ENCODE assay signal across 8 cellular contexts in genomic region chr16:24993722-24994686, GRCh38. TPM values are rescaled to one million over a fixed set of nuclear protein-coding genes. Genes with fewer than 3 reads are reported as not detected.
A peak's percentile ranks its signal among the peaks of the same experiment; 100 is the strongest.
DNase-seq lines count a peak whose midpoint lies in the region; ATAC-seq and TF ChIP-seq lines count a peak whose summit lies in the region.

No MANE protein-coding gene starts in this region.

- no peaks in the 10 kb centered on the region for H3K27me3 ChIP-seq in fibroblast of lung (ENCODE audit: control insufficient read depth, insufficient read depth, low read length)
- no peaks in the 10 kb centered on the region for H3K27me3 ChIP-seq in GM23338 (ENCODE audit: insufficient read depth)

- no peak overlapping the region for H2AFZ ChIP-seq in fibroblast of lung (ENCODE audit: low read length)
- no peak overlapping the region for H2AFZ ChIP-seq in GM23338

- CTCF ChIA-PET in activated CD8-positive, alpha-beta memory T cell treated with anti-CD3 and anti-CD28 coated beads, Interleukin-2, amount 10 ng/mL, durations not matched to agents 7 days and 5 days (lab: Charles Lee): interaction anchor here (0.6 kb wide), 1 partner anchor 50 kb away, joined by 3 read pairs; no protein-coding TSS in a partner anchor
- CTCF ChIA-PET in activated CD8-positive, alpha-beta T cell treated with anti-CD3 and anti-CD28 coated beads, Interleukin-2, amount 10 ng/mL, durations not matched to agents 7 days and 5 days (lab: Charles Lee): no interaction called here

- no peaks in the 10 kb centered on the region for H3K9me3 ChIP-seq in fibroblast of lung (ENCODE audit: control insufficient read depth, insufficient read depth, low read depth, low read length)

- peak overlapping the region; percentile 33 for H3K9ac ChIP-seq in fibroblast of lung (ENCODE audit: insufficient read depth, low read length)

- H3K4me1 ChIP-seq in fibroblast of lung (ENCODE audit: control insufficient read depth, extremely low read depth, insufficient read depth, low read length) (peaks cover 39% of the 10 kb centered on the region), GM23338 (ENCODE audit: insufficient read depth) (no peaks in the 10 kb centered on the region)

- TF ChIP-seq CTCF in fibroblast of lung (conservative IDR thresholded peaks at IDR 0.05 in 1 of 2, IDR thresholded peaks at IDR 0.05 in 1 of 2; ENCODE audit: low read depth in 1 of 2, low read length in 2 of 2) (no peak), GM23338 (conservative IDR thresholded peaks at IDR 0.05; ENCODE audit: low read depth in 2 of 2) (no peak)

- H3K9me2 ChIP-seq in GM23338 (ENCODE audit: insufficient read depth): no peaks in the 10 kb centered on the region

- H3K79me2 ChIP-seq in fibroblast of lung (ENCODE audit: control insufficient read depth, insufficient read depth, low read length): peaks cover 91% of the 10 kb centered on the region
- H3K79me2 ChIP-seq in GM23338 (replicated peaks; ENCODE audit: insufficient read depth): peaks cover 100% of the 10 kb centered on the region

- peak overlapping the region; percentile 93 for H3K4me2 ChIP-seq in fibroblast of lung (ENCODE audit: extremely low read depth, insufficient read depth, low read length)
- H3K4me2 ChIP-seq in GM23338: no peak overlapping the region

- H4K20me1 ChIP-seq in fibroblast of lung (ENCODE audit: control insufficient read depth, extremely low read depth, insufficient read depth, low read length): no peaks in the 10 kb centered on the region
- H4K20me1 ChIP-seq in GM23338 (replicated peaks; ENCODE audit: insufficient read depth): peaks cover 31% of the 10 kb centered on the region

- H3K27me3 Mint-ChIP-seq in activated CD8-positive, alpha-beta memory T cell treated with anti-CD3 and anti-CD28 coated beads, Interleukin-2, amount 10 ng/mL, durations not matched to agents 7 days and 5 days: no peaks in the 10 kb centered on the region
- no peaks in the 10 kb centered on the region for H3K27me3 Mint-ChIP-seq in activated CD8-positive, alpha-beta T cell treated with anti-CD3 and anti-CD28 coated beads, Interleukin-2, amount 10 ng/mL, durations not matched to agents 7 days and 5 days (ENCODE audit: low read depth)
- no peaks in the 10 kb centered on the region for H3K27me3 Mint-ChIP-seq in GM23338 (ENCODE audit: insufficient read depth, low read depth, poor library complexity)

- H3K27ac Mint-ChIP-seq in activated CD8-positive, alpha-beta memory T cell treated with anti-CD3 and anti-CD28 coated beads, Interleukin-2, amount 10 ng/mL, durations not matched to agents 7 days and 5 days: no peak overlapping the region
- H3K27ac Mint-ChIP-seq in activated CD8-positive, alpha-beta T cell treated with anti-CD3 and anti-CD28 coated beads, Interleukin-2, amount 10 ng/mL, durations not matched to agents 7 days and 5 days: no peak overlapping the region
- H3K27ac Mint-ChIP-seq in GM23338: no peak overlapping the region

- H3K36me3 ChIP-seq in fibroblast of lung (ENCODE audit: control insufficient read depth, insufficient read depth, low read length) (no peaks in the 10 kb centered on the region), GM23338 (ENCODE audit: insufficient read depth) (no peaks in the 10 kb centered on the region)

- ATAC-seq in SK-N-SH treated with all-trans-retinoic acid at 6 μM for 48 hours (peak; percentile 95), GM23338 (no peak), HG02798 (IDR thresholded peaks at IDR 0.05; ENCODE audit: poor library complexity, unreplicated experiment) (no peak)
- ATAC-seq in activated CD8-positive, alpha-beta memory T cell treated with anti-CD3 and anti-CD28 coated beads, Interleukin-2, amount 10 ng/mL, durations not matched to agents 7 days and 5 days: no peak
- ATAC-seq in activated CD8-positive, alpha-beta T cell treated with anti-CD3 and anti-CD28 coated beads, Interleukin-2, amount 10 ng/mL, durations not matched to agents 7 days and 5 days: no peak

- H3K9me3 Mint-ChIP-seq in activated CD8-positive, alpha-beta memory T cell treated with anti-CD3 and anti-CD28 coated beads, Interleukin-2, amount 10 ng/mL, durations not matched to agents 7 days and 5 days (ENCODE audit: low read depth): no peaks in the 10 kb centered on the region
- no peaks in the 10 kb centered on the region for H3K9me3 Mint-ChIP-seq in activated CD8-positive, alpha-beta T cell treated with anti-CD3 and anti-CD28 coated beads, Interleukin-2, amount 10 ng/mL, durations not matched to agents 7 days and 5 days (ENCODE audit: insufficient read depth)
- H3K9me3 Mint-ChIP-seq in GM23338: no peaks in the 10 kb centered on the region

- no peaks in the 10 kb centered on the region for H3F3A ChIP-seq in GM23338 (replicated peaks; ENCODE audit: low read depth)

- peaks cover 16% of the 10 kb centered on the region for H3K4me1 Mint-ChIP-seq in activated CD8-positive, alpha-beta memory T cell treated with anti-CD3 and anti-CD28 coated beads, Interleukin-2, amount 10 ng/mL, durations not matched to agents 7 days and 5 days
- peaks cover 10% of the 10 kb centered on the region for H3K4me1 Mint-ChIP-seq in activated CD8-positive, alpha-beta T cell treated with anti-CD3 and anti-CD28 coated beads, Interleukin-2, amount 10 ng/mL, durations not matched to agents 7 days and 5 days (ENCODE audit: low read depth)
- peaks cover 14% of the 10 kb centered on the region for H3K4me1 Mint-ChIP-seq in GM23338

- H3K27ac ChIP-seq in fibroblast of lung (ENCODE audit: insufficient read depth, low read length): peak overlapping the region; percentile 90
- H3K27ac ChIP-seq in GM23338 (ENCODE audit: low read depth): no peak overlapping the region

- H3K36me3 Mint-ChIP-seq in activated CD8-positive, alpha-beta memory T cell treated with anti-CD3 and anti-CD28 coated beads, Interleukin-2, amount 10 ng/mL, durations not matched to agents 7 days and 5 days: peaks cover 4% of the 10 kb centered on the region
- peaks cover 2% of the 10 kb centered on the region for H3K36me3 Mint-ChIP-seq in activated CD8-positive, alpha-beta T cell treated with anti-CD3 and anti-CD28 coated beads, Interleukin-2, amount 10 ng/mL, durations not matched to agents 7 days and 5 days (ENCODE audit: low read depth)
- H3K36me3 Mint-ChIP-seq in GM23338 (ENCODE audit: low read depth): peaks cover 10% of the 10 kb centered on the region

- H3K4me3 ChIP-seq in fibroblast of lung (replicated peaks in 1 of 4; ENCODE audit: control extremely low read depth in 1 of 4, insufficient read depth in 1 of 4, low read depth in 3 of 4, low read length in 4 of 4): peak overlapping the region in 3 of 4 experiments; percentile 3 to 18 (median 6)
- no peak overlapping the region for H3K4me3 ChIP-seq in GM23338

- POLR2A ChIA-PET in activated CD8-positive, alpha-beta T cell treated with anti-CD3 and anti-CD28 coated beads, Interleukin-2, amount 10 ng/mL, durations not matched to agents 7 days and 5 days (lab: Charles Lee): interaction anchor here (0.7 to 1.5 kb wide), 2 partner anchors 21 to 116 kb away, joined by 3 to 4 read pairs; partner anchors contain the start of gene ARHGAP17

- H3K4me3 Mint-ChIP-seq in activated CD8-positive, alpha-beta memory T cell treated with anti-CD3 and anti-CD28 coated beads, Interleukin-2, amount 10 ng/mL, durations not matched to agents 7 days and 5 days: no peak overlapping the region
- no peak overlapping the region for H3K4me3 Mint-ChIP-seq in activated CD8-positive, alpha-beta T cell treated with anti-CD3 and anti-CD28 coated beads, Interleukin-2, amount 10 ng/mL, durations not matched to agents 7 days and 5 days
- H3K4me3 Mint-ChIP-seq in GM23338: no peak overlapping the region

- DNase-seq in GM04503 (ENCODE audit: low read depth): peak; percentile 85
- peak; percentile 90 to 97 for DNase-seq in fibroblast of lung (ENCODE audit: low read depth in 2 of 2)
- peak; percentile 94 for DNase-seq in renal cortical epithelial cell (ENCODE audit: low read depth)
- DNase-seq in activated CD8-positive, alpha-beta memory T cell treated with anti-CD3 and anti-CD28 coated beads, Interleukin-2, amount 10 ng/mL, durations not matched to agents 7 days and 5 days: no peak
- DNase-seq in activated CD8-positive, alpha-beta T cell treated with anti-CD3 and anti-CD28 coated beads, Interleukin-2, amount 10 ng/mL, durations not matched to agents 7 days and 5 days: no peak
- DNase-seq in GM23338 (ENCODE audit: low spot score): no peak

TF ChIP-seq in SK-N-SH treated with all-trans-retinoic acid at 6 μM for 48 hours, 23 proteins besides CTCF, POLR2A, EP300 and RAD21 (continues in another document):
- TF ChIP-seq BACH2 (CRISPR knock-in tag; IDR thresholded peaks at IDR 0.05; ENCODE audit: borderline replicate concordance): no peak
- TF ChIP-seq ISL1 (CRISPR knock-in tag; IDR thresholded peaks at IDR 0.05): peak; percentile 42
- no peak for TF ChIP-seq OSR1 (CRISPR knock-in tag; IDR thresholded peaks at IDR 0.05)
- TF ChIP-seq ARNTL (CRISPR knock-in tag; IDR thresholded peaks at IDR 0.05; ENCODE audit: borderline replicate concordance, low read depth): no peak
- TF ChIP-seq TOX (CRISPR knock-in tag; IDR thresholded peaks at IDR 0.05; ENCODE audit: borderline replicate concordance): no peak

TF ChIP-seq in GM23338, 12 proteins besides CTCF, POLR2A, EP300 and RAD21:
- no peak for TF ChIP-seq JUNB (IDR thresholded peaks at IDR 0.05; ENCODE audit: unreplicated experiment)
- TF ChIP-seq ZNF331 (CRISPR knock-in tag; IDR thresholded peaks at IDR 0.05; ENCODE audit: low read depth): no peak
- no peak for TF ChIP-seq CREB1 (CRISPR knock-in tag; IDR thresholded peaks at IDR 0.05; ENCODE audit: low read depth)
- no peak for TF ChIP-seq ETS1 (IDR thresholded peaks at IDR 0.05)

RNA-seq across cellular contexts. Expression of gene ARHGAP17, which starts 21.2 kb away (rescaled TPM):
- total RNA-seq in fibroblast of lung (24.7 and 43.4 TPM in 2 replicates), renal cortical epithelial cell (10.4 and 55.3 TPM in 2 replicates)
- polyA plus RNA-seq in fibroblast of lung (60.0 and 61.6 TPM in 2 replicates), GM23338 (2016; fragmentation: Nextera tagmentation; extraction: Ambion mirVana) (40.0 and 40.6 TPM in 2 replicates)
- polyA plus RNA-seq in fibroblast of lung (2012): 90.7 and 110 TPM in 2 replicates
- 91.7 and 92.6 TPM in 2 replicates for polyA minus RNA-seq in fibroblast of lung (ENCODE audit: low replicate concordance)
- 10 to 100 TPM; 69.4 to 80.8 TPM for total RNA-seq in activated CD8-positive, alpha-beta memory T cell treated with anti-CD3 and anti-CD28 coated beads, Interleukin-2, amount 10 ng/mL, durations not matched to agents 7 days and 5 days
- total RNA-seq in activated CD8-positive, alpha-beta T cell treated with anti-CD3 and anti-CD28 coated beads, Interleukin-2, amount 10 ng/mL, durations not matched to agents 7 days and 5 days: 10 to 100 TPM; 72.4 to 75.8 TPM
- total RNA-seq in GM23338 (2014; rRNA removed; shearing (Covaris generic)): 59.0 and 85.5 TPM in 2 replicates

Comparison
In these comparisons a context has a peak if more than half of its experiments do, and no peak if none do; other contexts are left out.
1. DNase-seq: peak in GM04503 (single experiment), fibroblast of lung (2 of 2) and renal cortical epithelial cell (single experiment); none in activated CD8-positive, alpha-beta memory T cell treated with anti-CD3 and anti-CD28 coated beads, Interleukin-2, amount 10 ng/mL, durations not matched to agents 7 days and 5 days (single experiment), activated CD8-positive, alpha-beta T cell treated with anti-CD3 and anti-CD28 coated beads, Interleukin-2, amount 10 ng/mL, durations not matched to agents 7 days and 5 days (single experiment) and GM23338 (single experiment).